In the genomic region with DNA sequence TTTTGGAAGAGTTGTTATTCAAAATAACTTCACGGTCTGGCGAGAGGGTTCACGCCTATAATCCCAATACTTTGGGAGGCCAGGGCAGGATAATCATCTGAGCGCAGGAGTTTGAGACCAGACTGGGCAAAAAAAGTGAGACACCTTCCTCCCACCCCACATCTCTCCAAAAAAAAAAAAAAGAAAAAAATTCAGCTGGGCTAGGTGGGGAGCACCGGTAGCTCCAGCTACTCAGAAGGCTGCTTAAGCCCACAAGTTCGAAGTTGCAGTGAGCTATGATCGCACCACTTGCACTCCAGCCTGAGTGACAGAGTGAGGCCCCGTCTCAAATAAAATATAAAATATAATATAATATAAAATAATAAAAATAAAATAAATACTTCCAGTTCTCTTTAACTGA, we compare ENCODE assay signal across 11 cellular contexts. TPM values are rescaled to one million over a fixed set of nuclear protein-coding genes. Genes with fewer than 3 reads are reported as not detected.
DNase-seq lines count a peak whose midpoint lies in the region; ATAC-seq and TF ChIP-seq lines count a peak whose summit lies in the region.
"Had no signal": no experiment of that assay in that cellular context is flagged by ENCODE, and none has a peak within 500 bp of the region (broad histone marks: within the 10 kb centered on the region; RNA-seq: fewer than 3 reads in every experiment).

No MANE protein-coding gene starts in this region.

- no peaks in the 10 kb centered on the region for H3K27me3 ChIP-seq in endodermal cell (ENCODE audit: control insufficient read depth, insufficient read depth, low read length, poor library complexity, severe bottlenecking)
- H3K27me3 ChIP-seq: sigmoid colon had no signal

- no peaks in the 10 kb centered on the region for H3K9me3 ChIP-seq in endodermal cell (ENCODE audit: control insufficient read depth, low read length)
- H3K9me3 ChIP-seq: sigmoid colon had no signal

- peaks cover 12% of the 10 kb centered on the region for H3K4me1 Mint-ChIP-seq in endodermal cell

- no peak overlapping the region for H3K27ac Mint-ChIP-seq in endodermal cell

- H3K36me3 ChIP-seq in endodermal cell (ENCODE audit: control insufficient read depth, insufficient read depth, low read length), result no peaks in the 10 kb centered on the region
- H3K36me3 ChIP-seq: sigmoid colon had no signal

- no peaks in the 10 kb centered on the region for H3K27me3 Mint-ChIP-seq in endodermal cell (ENCODE audit: insufficient read depth)

- no peak overlapping the region for H3K4me3 ChIP-seq in endodermal cell (ENCODE audit: low read length)
- H3K4me3 ChIP-seq in foreskin fibroblast (ENCODE audit: low read depth in 1 of 2, low read length in 2 of 2), result no peak overlapping the region

- no peaks in the 10 kb centered on the region for H3K9me3 Mint-ChIP-seq in endodermal cell

- no peak overlapping the region for H3K27ac ChIP-seq in endodermal cell (ENCODE audit: low read depth, low read length)

- peak overlapping the region; percentile 77 for H3K4me3 Mint-ChIP-seq in endodermal cell

- WGBS in endodermal cell (ENCODE audit: insufficient coverage in 1 of 2, insufficient read length in 1 of 2), 2 experiments, result 90 to 100% methylated on average over 3 to 7 of the region's 8 CpGs

- peak; percentile 8 for DNase-seq in A172 (ENCODE audit: low spot score)
- peak; percentile 17 for DNase-seq in Daoy (ENCODE audit: low read depth)
- DNase-seq in RKO (ENCODE audit: low spot score), result peak; percentile 47
- DNase-seq in endodermal cell, result no peak
- DNase-seq in foreskin fibroblast, result no peak
- no peak for DNase-seq in activated CD4-positive, alpha-beta T cell treated with anti-CD3 and anti-CD28 coated beads for 1 hour
- DNase-seq: sigmoid colon had no signal

- no peaks in the 10 kb centered on the region for H3K4me1 ChIP-seq in endodermal cell (ENCODE audit: control insufficient read depth, insufficient read depth, low read length)

- no peak for ATAC-seq in esophagus mucosa
- no peak for ATAC-seq in GM18519 (IDR thresholded peaks at IDR 0.05; ENCODE audit: low FRiP score, unreplicated experiment)

- TF ChIP-seq CTCF in endodermal cell (conservative IDR thresholded peaks at IDR 0.05), result no peak
- no peak for TF ChIP-seq CTCF in foreskin fibroblast (IDR thresholded peaks at IDR 0.05; ENCODE audit: low read depth, low read length)

- H3K9ac ChIP-seq in endodermal cell (ENCODE audit: extremely low read depth, low read length, poor library complexity, severe bottlenecking), result no peak overlapping the region

- no peaks in the 10 kb centered on the region for H3K36me3 Mint-ChIP-seq in endodermal cell (ENCODE audit: low read depth)

RNA-seq across cellular contexts. Expression of gene OR2B2, which starts 10.4 kb away (rescaled TPM):
- total RNA-seq in A172 (2014; rRNA removed; shearing (Covaris generic)), result not detected in 2 replicates
- not detected in 2 replicates for total RNA-seq in Daoy (2014; rRNA removed; shearing (Covaris generic))
- total RNA-seq in endodermal cell (not detected), esophagus mucosa (not detected)
- not detected for polyA plus RNA-seq in endodermal cell (2013, experiment 1 of 2)
- not detected for polyA plus RNA-seq in endodermal cell (2013, experiment 2 of 2)
- total RNA-seq: glomerular endothelial cell, lung microvascular endothelial cell, sigmoid colon had no signal
- polyA plus RNA-seq: sigmoid colon had no signal

RNA-seq across cellular contexts. Expression of gene OR2B6, which starts 55.2 kb away (rescaled TPM):
- not detected in 2 replicates for total RNA-seq in A172 (2014; rRNA removed; shearing (Covaris generic))
- total RNA-seq in Daoy (2014; rRNA removed; shearing (Covaris generic)), result 1.1 TPM in 1 of 2 replicates, not detected in the other
- total RNA-seq in endodermal cell (not detected), esophagus mucosa (not detected)
- polyA plus RNA-seq in endodermal cell (2013, experiment 1 of 2), result not detected
- not detected for polyA plus RNA-seq in endodermal cell (2013, experiment 2 of 2)
- total RNA-seq: glomerular endothelial cell, lung microvascular endothelial cell, sigmoid colon had no signal

Comparison
In these comparisons a context has a peak if more than half of its experiments do, and no peak if none do; other contexts are left out.
1. DNase-seq: peak in A172 (single experiment), Daoy (single experiment) and RKO (single experiment); none in endodermal cell (single experiment), foreskin fibroblast (0 of 2) and activated CD4-positive, alpha-beta T cell treated with anti-CD3 and anti-CD28 coated beads for 1 hour (single experiment).